13 cellular contexts compared by ENCODE assay signal in genomic region chr3:171261487-171261886, GRCh38.
DNase-seq lines count a peak whose midpoint lies in the region; ATAC-seq, FAIRE-seq and TF ChIP-seq lines count a peak whose summit lies in the region.
"Had no signal": no experiment of that assay in that cellular context is flagged by ENCODE, and none has a peak within 500 bp of the region (broad histone marks: within the 10 kb centered on the region; RNA-seq: fewer than 3 reads in every experiment).

No MANE protein-coding gene starts in this region.

- no peak for ATAC-seq in Right ventricle myocardium superior (ENCODE audit: poor library complexity)
- ATAC-seq in GM18909 (IDR thresholded peaks at IDR 0.05; ENCODE audit: poor library complexity, unreplicated experiment) = no peak

- in situ Hi-C loops in Caki2 (cut with HindIII; ENCODE audit: low pct_unique_long_range_greater_than_20kb, low sequenced_read_pairs) = no loop called here

- H3K36me3 ChIP-seq in bronchial epithelial cell (ENCODE audit: control insufficient read depth, insufficient read depth, low read length) = no peaks in the 10 kb centered on the region
- no peaks in the 10 kb centered on the region for H3K36me3 ChIP-seq in mucosa of rectum (ENCODE audit: control insufficient read depth in 2 of 2, insufficient read depth in 2 of 2, low read length in 2 of 2)
- no peaks in the 10 kb centered on the region for H3K36me3 ChIP-seq in tibial artery
- H3K36me3 ChIP-seq: Peyer's patch had no signal

- H3K4me3 ChIP-seq in bronchial epithelial cell (ENCODE audit: low read depth, low read length) (no peak overlapping the region), mucosa of rectum (ENCODE audit: low read length in 2 of 2) (no peak overlapping the region), tibial artery (no peak overlapping the region)
- H3K4me3 ChIP-seq: Peyer's patch had no signal

- no peak for TF ChIP-seq CTCF in bronchial epithelial cell (IDR thresholded peaks at IDR 0.05; ENCODE audit: insufficient read depth, low read length, severe bottlenecking)
- no peak for TF ChIP-seq CTCF in tibial artery (IDR thresholded peaks at IDR 0.05)

- H3K9ac ChIP-seq in mucosa of rectum (ENCODE audit: low read depth in 1 of 2, low read length in 2 of 2) = no peak overlapping the region
- H3K9ac ChIP-seq: parathyroid adenoma had no signal

- intact Hi-C loops in Right ventricle myocardium superior (cut with DNase I) (loop anchor here (10.0 kb wide), 1 partner anchor 67 kb away; no protein-coding TSS in a partner anchor), tibial artery (cut with DNase I; ENCODE audit: low total_unique reads) (no loop called here)

- FAIRE-seq in bronchial epithelial cell (lab: Jason Lieb, UNC) = no peak
- FAIRE-seq: urothelium cell line had no signal

- H3K9me3 ChIP-seq in mucosa of rectum (ENCODE audit: control insufficient read depth in 2 of 2, low read length in 2 of 2) = no peaks in the 10 kb centered on the region
- H3K9me3 ChIP-seq in tibial artery = no peaks in the 10 kb centered on the region
- H3K9me3 ChIP-seq: Peyer's patch had no signal

- peak; percentile 92 for DNase-seq in Caki2 (ENCODE audit: low read depth)
- peak; percentile 30 for DNase-seq in LHCN-M2 (ENCODE audit: low read depth)
- peak; percentile 82 for DNase-seq in bronchial epithelial cell (ENCODE audit: low read depth)
- DNase-seq in Right ventricle myocardium superior = no peak
- DNase-seq in activated CD4-positive, CD25-positive, alpha-beta regulatory T cell (lab: John Stamatoyannopoulos, UW) = no peak
- no peak for DNase-seq in tibial artery
- DNase-seq: activated CD4-positive, alpha-beta T cell treated with anti-CD3 and anti-CD28 coated beads for 1 hour; activated naive CD4-positive, alpha-beta T cell treated with anti-CD3 and anti-CD28 coated beads, Interleukin-2, amount 50 U/mL, for 16 hours had no signal

- H3K27ac ChIP-seq in mucosa of rectum (ENCODE audit: low read depth in 2 of 2, low read length in 2 of 2) (peak overlapping the region; percentile 52 to 56), tibial artery (no peak overlapping the region)
- H3K27ac ChIP-seq: parathyroid adenoma had no signal

- H3K27me3 ChIP-seq in bronchial epithelial cell (ENCODE audit: control insufficient read depth, insufficient read depth, low read length) = no peaks in the 10 kb centered on the region
- H3K27me3 ChIP-seq in mucosa of rectum (ENCODE audit: control insufficient read depth in 2 of 2, insufficient read depth in 2 of 2, low read length in 2 of 2) = no peaks in the 10 kb centered on the region
- no peaks in the 10 kb centered on the region for H3K27me3 ChIP-seq in tibial artery
- H3K27me3 ChIP-seq: Peyer's patch had no signal

- peaks cover 0 to 11% of the 10 kb centered on the region in 2 donors for H3K4me1 ChIP-seq in mucosa of rectum (ENCODE audit: control insufficient read depth in 2 of 2, insufficient read depth in 2 of 2, low read length in 2 of 2)
- H3K4me1 ChIP-seq in tibial artery = peaks cover 0 to 61% (median 32%) of the 10 kb centered on the region in 4 donors
- H3K4me1 ChIP-seq: parathyroid adenoma had no signal

Comparison
In these comparisons a context has a peak if more than half of its experiments do, and no peak if none do; other contexts are left out.
1. DNase-seq: peak in Caki2 (single experiment), LHCN-M2 (single experiment) and bronchial epithelial cell (single experiment); none in Right ventricle myocardium superior (single experiment), activated CD4-positive, CD25-positive, alpha-beta regulatory T cell (0 of 4) and tibial artery (0 of 2).
2. H3K27ac ChIP-seq: peak in mucosa of rectum (2 of 2); none in tibial artery (0 of 2).